ENCODE assay signal across 8 cellular contexts in genomic region chr17:31095239-31096105, GRCh38. TPM values are rescaled to one million over a fixed set of nuclear protein-coding genes. Genes with fewer than 3 reads are reported as not detected.
DNase-seq lines count a peak whose midpoint lies in the region; ATAC-seq and FAIRE-seq lines count a peak whose summit lies in the region.

No MANE protein-coding gene starts in this region.

- peak overlapping the region; percentile 45 to 71 for H3K27ac ChIP-seq in aorta (ENCODE audit: low read depth in 1 of 2, low read length in 2 of 2)

- H3K4me3 ChIP-seq in neuron (ENCODE audit: low read length) (peak overlapping the region; percentile 91), aorta (ENCODE audit: low read length in 2 of 2) (peak overlapping the region; percentile 71 to 86)

- H3K27me3 ChIP-seq in neuron (ENCODE audit: insufficient read depth, low read length) (no peaks in the 10 kb centered on the region), aorta (ENCODE audit: control insufficient read depth in 1 of 2, insufficient read depth in 2 of 2, low read length in 1 of 2) (no peaks in the 10 kb centered on the region)

- 1% methylated on average over 39 to 44 of the region's 44 CpGs for WGBS in aorta, 2 donors

- H2AFZ ChIP-seq in neuron (ENCODE audit: low read depth, low read length), result peak overlapping the region; percentile 81

- no peaks in the 10 kb centered on the region for H3K9me3 Mint-ChIP-seq in activated naive CD4-positive, alpha-beta T cell treated with anti-CD3 and anti-CD28 coated beads, Interleukin-2, amount 50 U/mL, for 24 hours

- DNase-seq in NCI-H1417 (lab: John Stamatoyannopoulos, UW) (peak; percentile 14 to 78 (median 75)), NCI-H1417 treated with DMSO at 0.1 percent for 48 hours (lab: John Stamatoyannopoulos, UW) (no peak), RCC 7860 (ENCODE audit: low spot score) (peak; percentile 45), globus pallidus (ENCODE audit: low spot score) (peak; percentile 39), aorta (peak; percentile 65 to 82)

- ATAC-seq in HG03354 (IDR thresholded peaks at IDR 0.05; ENCODE audit: poor library complexity, severe bottlenecking, unreplicated experiment) (peak; percentile 13), aorta (ENCODE audit: low FRiP score) (peak; percentile 66)

- H3K27ac Mint-ChIP-seq in activated naive CD4-positive, alpha-beta T cell treated with anti-CD3 and anti-CD28 coated beads, Interleukin-2, amount 50 U/mL, for 24 hours, result peak overlapping the region; percentile 86

- no peaks in the 10 kb centered on the region for H3K9me3 ChIP-seq in neuron (ENCODE audit: low read length)
- no peaks in the 10 kb centered on the region for H3K9me3 ChIP-seq in aorta (ENCODE audit: control insufficient read depth, low read length)

- intact Hi-C loops in aorta (cut with DNase I), result loop anchor here (10.0 kb wide), 2 partner anchors 119 to 191 kb away; partner anchors contain the start of gene TEFM (in 1 of the 2)

- no peaks in the 10 kb centered on the region for H3K27me3 Mint-ChIP-seq in activated naive CD4-positive, alpha-beta T cell treated with anti-CD3 and anti-CD28 coated beads, Interleukin-2, amount 50 U/mL, for 24 hours

- H3K4me1 Mint-ChIP-seq in activated naive CD4-positive, alpha-beta T cell treated with anti-CD3 and anti-CD28 coated beads, Interleukin-2, amount 50 U/mL, for 24 hours, result peaks cover 14% of the 10 kb centered on the region

- peaks cover 8% of the 10 kb centered on the region for H3K4me1 ChIP-seq in neuron (ENCODE audit: insufficient read depth, low read length)
- H3K4me1 ChIP-seq in aorta (ENCODE audit: control insufficient read depth in 1 of 2, insufficient read depth in 2 of 2, low read length in 2 of 2), result peaks cover 0 to 5% of the 10 kb centered on the region in 2 donors

- peak overlapping the region; percentile 97 for H3K4me3 Mint-ChIP-seq in activated naive CD4-positive, alpha-beta T cell treated with anti-CD3 and anti-CD28 coated beads, Interleukin-2, amount 50 U/mL, for 24 hours

- no peak for FAIRE-seq in RCC 7860 (lab: Jason Lieb, UNC)

- no peaks in the 10 kb centered on the region for H3K36me3 Mint-ChIP-seq in activated naive CD4-positive, alpha-beta T cell treated with anti-CD3 and anti-CD28 coated beads, Interleukin-2, amount 50 U/mL, for 24 hours

- H3K36me3 ChIP-seq in neuron (ENCODE audit: insufficient read depth, low read length), result no peaks in the 10 kb centered on the region
- H3K36me3 ChIP-seq in aorta (ENCODE audit: control insufficient read depth in 1 of 2, insufficient read depth in 2 of 2, low read length in 1 of 2), result no peaks in the 10 kb centered on the region

RNA-seq across cellular contexts. Expression of gene NF1, which starts 0.7 kb away (rescaled TPM):
- total RNA-seq in aorta, result 10 to 100 TPM; 74.5 to 93.9 TPM
- polyA plus RNA-seq in aorta, result 10 to 100 TPM in 1 of 2 donors, 1 to 10 TPM in 1; 4.1 to 15.5 TPM
